In the genomic region with DNA sequence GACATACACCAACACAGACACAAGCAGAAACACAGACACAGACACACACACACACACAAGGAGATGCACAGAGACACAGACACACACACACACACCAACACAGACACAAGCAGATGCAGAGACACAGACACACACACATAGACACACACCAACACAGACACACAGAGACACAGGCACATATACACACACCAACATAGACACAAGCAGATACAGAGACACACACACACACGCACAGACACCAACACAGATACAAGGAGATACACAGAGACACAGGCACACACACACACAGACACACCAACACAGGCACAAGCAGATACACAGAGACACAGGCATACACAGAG, we compare ENCODE assay signal across 1 cellular context.
TF ChIP-seq lines count a peak whose summit lies in the region.

No MANE protein-coding gene starts in this region.

TF ChIP-seq in H1, 55 proteins besides CTCF, POLR2A, EP300 and RAD21:
- no peak for TF ChIP-seq SAP30 (IDR thresholded peaks at IDR 0.05; ENCODE audit: insufficient read depth, insufficient replicate concordance, low read length)
- no peak for TF ChIP-seq RBBP5 (IDR thresholded peaks at IDR 0.05; ENCODE audit: borderline replicate concordance, low read depth, low read length)
- no peak for TF ChIP-seq CBX5 (IDR thresholded peaks at IDR 0.05; ENCODE audit: low read depth, low read length)
- TF ChIP-seq RNF2 (IDR thresholded peaks at IDR 0.05; ENCODE audit: borderline replicate concordance, low read depth, low read length, missing control alignments, poor library complexity, severe bottlenecking): no peak
- TF ChIP-seq KDM5A (IDR thresholded peaks at IDR 0.05; ENCODE audit: low read length): no peak
- TF ChIP-seq HDAC2 (IDR thresholded peaks at IDR 0.05; ENCODE audit: borderline replicate concordance in 1 of 2, low read depth in 2 of 2, low read length in 2 of 2): no peak
- no peak for TF ChIP-seq HDAC6 (IDR thresholded peaks at IDR 0.05; ENCODE audit: low read depth, low read length)
- no peak for TF ChIP-seq TBP (IDR thresholded peaks at IDR 0.05; ENCODE audit: low read depth, low read length)
- no peak for TF ChIP-seq BCL11A (IDR thresholded peaks at IDR 0.05; ENCODE audit: low read depth in 2 of 2, low read length in 2 of 2)
- no peak for TF ChIP-seq RXRA (IDR thresholded peaks at IDR 0.05; ENCODE audit: insufficient read depth, low read depth, low read length)
TF ChIP-seq in H1: peak in this region for 0.
